ENCODE assay signal across 8 cellular contexts in the genomic region with DNA sequence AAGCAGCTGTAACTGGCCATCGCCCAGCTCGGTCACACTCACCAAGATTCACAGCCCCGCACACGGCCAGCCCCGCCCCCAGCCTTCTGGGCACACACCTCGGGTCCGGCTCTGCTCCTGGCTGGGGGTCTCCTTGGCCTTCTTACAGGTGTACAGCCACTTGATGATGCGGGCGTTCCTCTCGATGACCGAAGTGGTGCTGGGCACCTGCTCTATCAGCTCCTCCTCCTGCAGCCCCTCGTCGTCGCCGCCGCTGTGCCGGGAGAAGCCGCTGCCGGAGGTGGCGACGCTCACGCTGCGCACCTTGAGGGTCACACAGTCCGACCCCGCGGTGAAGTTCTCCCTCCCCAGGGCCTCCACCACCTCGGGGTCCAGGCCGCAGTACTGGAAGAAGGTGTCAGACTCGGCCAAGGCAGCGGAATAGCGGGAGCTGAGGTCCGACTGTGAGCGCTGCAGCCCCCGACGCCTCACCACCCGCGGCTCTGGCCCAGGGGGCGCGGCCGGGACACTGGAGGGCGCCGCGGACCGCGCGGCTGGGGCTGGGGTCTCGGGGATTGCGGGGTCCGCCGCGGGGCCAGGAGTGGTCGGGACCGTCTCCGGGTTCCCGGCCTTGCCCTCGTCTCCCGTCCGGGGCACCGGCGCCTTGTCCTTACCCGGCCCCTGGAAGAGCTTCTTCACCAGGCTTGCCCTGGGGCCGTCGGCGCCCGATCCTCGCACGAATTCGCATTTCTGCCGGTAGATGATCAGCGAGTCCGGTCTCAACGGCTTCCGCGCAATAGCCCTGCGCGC. TPM values are rescaled to one million over a fixed set of nuclear protein-coding genes. Genes with fewer than 3 reads are reported as not detected.
DNase-seq lines count a peak whose midpoint lies in the region; FAIRE-seq and TF ChIP-seq lines count a peak whose summit lies in the region.

No MANE protein-coding gene starts in this region.

- no peaks in the 10 kb centered on the region for H3K79me1 ChIP-seq in H9 (ENCODE audit: insufficient read depth, low read depth, low read length, poor library complexity, severe bottlenecking)

- H2AK5ac ChIP-seq in H9 (ENCODE audit: insufficient read length, low read length) = no peak overlapping the region

- H3K36me3 ChIP-seq in sigmoid colon (no peaks in the 10 kb centered on the region), HAP-1 (replicated peaks) (no peaks in the 10 kb centered on the region)

- H3K9ac ChIP-seq in H9 (ENCODE audit: extremely low read depth, insufficient read length, low read length) = peak overlapping the region; percentile 26

- WGBS in H9 (ENCODE audit: extremely low coverage, insufficient read length, low lambda C conversion rate) = no CpG with 5 or more reads among the region's 76 CpGs
- WGBS in sigmoid colon, 2 donors = 2 to 4% methylated on average over 76 of the region's 76 CpGs

- no peak for TF ChIP-seq EP300 in sigmoid colon (IDR thresholded peaks at IDR 0.05)

- FAIRE-seq in GM19239 (lab: Jason Lieb, UNC) = no peak

- no peak overlapping the region for H3K18ac ChIP-seq in H9 (ENCODE audit: insufficient read length, low read depth, low read length)

- H3K4me3 ChIP-seq in iPS-11a (ENCODE audit: low read depth, low read length) = peak overlapping the region; percentile 66
- H3K4me3 ChIP-seq in sigmoid colon = peak overlapping the region in 3 of 4 donors; percentile 40 to 58 (median 52)
- no peak overlapping the region for H3K4me3 ChIP-seq in HAP-1

- no peaks in the 10 kb centered on the region for H3K9me3 Mint-ChIP-seq in H9
- no peaks in the 10 kb centered on the region for H3K9me3 Mint-ChIP-seq in activated CD4-positive, alpha-beta memory T cell treated with anti-CD3 and anti-CD28 coated beads, Interleukin-2, amount 10 ng/mL, durations not matched to agents 7 days and 5 days

- no peak overlapping the region for H3K27ac ChIP-seq in H9 (ENCODE audit: insufficient read length, low read depth, low read length)
- H3K27ac ChIP-seq in sigmoid colon = peak overlapping the region in 2 of 4 donors; percentile 32 to 78

- peaks cover 3% of the 10 kb centered on the region; the same call in 1 of the 2 replicates for H3K4me1 ChIP-seq in H9 (ENCODE audit: insufficient read depth, low read length)
- H3K4me1 ChIP-seq in sigmoid colon = peaks cover 0 to 25% (median 24%) of the 10 kb centered on the region in 4 donors
- H3K4me1 ChIP-seq in HAP-1 = no peaks in the 10 kb centered on the region

- no peak overlapping the region for H3T11ph ChIP-seq in H9 (ENCODE audit: low read length)

- intact Hi-C loops in sigmoid colon (cut with DNase I) = no loop called here

- H3K9me3 ChIP-seq in H9 (ENCODE audit: control insufficient read depth, low read depth, low read length) (no peaks in the 10 kb centered on the region), sigmoid colon (no peaks in the 10 kb centered on the region), HAP-1 (no peaks in the 10 kb centered on the region)

- H3K23me2 ChIP-seq in H9 (ENCODE audit: insufficient read length, low read depth, low read length, poor library complexity, severe bottlenecking) = peaks cover 15% of the 10 kb centered on the region

- no peak overlapping the region for H4K91ac ChIP-seq in H9 (ENCODE audit: insufficient read length, low read depth, low read length)

- no peak overlapping the region for H2BK12ac ChIP-seq in H9 (ENCODE audit: insufficient read length, low read depth, low read length)

- CTCF ChIA-PET in activated CD4-positive, alpha-beta memory T cell treated with anti-CD3 and anti-CD28 coated beads, Interleukin-2, amount 10 ng/mL, durations not matched to agents 7 days and 5 days (lab: Charles Lee) = interaction anchor here (0.8 to 2.2 kb wide), 3 partner anchors 10 to 27 kb away, joined by 3 to 11 read pairs (median 6); no protein-coding TSS in a partner anchor

- in situ Hi-C loops in HAP-1 (cut with MboI; ENCODE audit: low sequenced_read_pairs) = no loop called here

- peaks cover 2 to 9% (median 4%) of the 10 kb centered on the region in 3 experiments; a peak in 5 of 7 replicates for H3K36me3 Mint-ChIP-seq in H9 (ENCODE audit: insufficient read depth in 1 of 3, low read depth in 3 of 3)
- peaks cover 27% of the 10 kb centered on the region for H3K36me3 Mint-ChIP-seq in activated CD4-positive, alpha-beta memory T cell treated with anti-CD3 and anti-CD28 coated beads, Interleukin-2, amount 10 ng/mL, durations not matched to agents 7 days and 5 days (ENCODE audit: low read depth)

- H4K8ac ChIP-seq in H9 (replicated peaks; ENCODE audit: insufficient read length, low read depth, low read length) = no peak overlapping the region

- POLR2A ChIA-PET in activated CD4-positive, alpha-beta memory T cell treated with anti-CD3 and anti-CD28 coated beads, Interleukin-2, amount 10 ng/mL, durations not matched to agents 7 days and 5 days (lab: Charles Lee) = interaction anchor here (1.5 to 2.8 kb wide), 4 partner anchors 10 to 131 kb away, joined by 3 to 13 read pairs (median 10); no protein-coding TSS in a partner anchor

- H2BK120ac ChIP-seq in H9 (ENCODE audit: low read depth, low read length, poor library complexity, severe bottlenecking) = no peak overlapping the region

- H3K27me3 ChIP-seq in H9 (ENCODE audit: insufficient read depth, low read length) = no peaks in the 10 kb centered on the region
- H3K27me3 ChIP-seq in sigmoid colon = peaks cover 19 to 50% (median 38%) of the 10 kb centered on the region in 3 donors
- peaks cover 6% of the 10 kb centered on the region for H3K27me3 ChIP-seq in HAP-1 (ENCODE audit: low read depth)

- H3K23ac ChIP-seq in H9 (ENCODE audit: insufficient read length, low read depth, low read length) = no peak overlapping the region

- H2AFZ ChIP-seq in H9 (ENCODE audit: low read length) = no peak overlapping the region

- H2BK20ac ChIP-seq in H9 (ENCODE audit: low read depth, low read length, poor library complexity, severe bottlenecking) = no peak overlapping the region

- no peaks in the 10 kb centered on the region; the same call in 1 of the 2 replicates for H3K79me2 ChIP-seq in H9 (ENCODE audit: insufficient read depth, low read length)

- no peak overlapping the region for H2BK5ac ChIP-seq in H9 (ENCODE audit: insufficient read length, low read length)

- H4K20me1 ChIP-seq in H9 (ENCODE audit: control insufficient read depth, insufficient read depth, insufficient read length) = no peaks in the 10 kb centered on the region

- H4K5ac ChIP-seq in H9 (ENCODE audit: insufficient read length, low read depth, low read length) = no peak overlapping the region

- peak overlapping the region; percentile 72 to 85 for H3K4me3 Mint-ChIP-seq in H9
- peak overlapping the region; percentile 69 for H3K4me3 Mint-ChIP-seq in activated CD4-positive, alpha-beta memory T cell treated with anti-CD3 and anti-CD28 coated beads, Interleukin-2, amount 10 ng/mL, durations not matched to agents 7 days and 5 days

- H3K27ac Mint-ChIP-seq in H9 = no peak overlapping the region
- no peak overlapping the region for H3K27ac Mint-ChIP-seq in activated CD4-positive, alpha-beta memory T cell treated with anti-CD3 and anti-CD28 coated beads, Interleukin-2, amount 10 ng/mL, durations not matched to agents 7 days and 5 days

- H3K4me2 ChIP-seq in H9 (ENCODE audit: insufficient read depth, insufficient read length, low read length) = peak overlapping the region; percentile 74

- DNase-seq in H9 = peak; percentile 37
- DNase-seq in activated CD4-positive, alpha-beta memory T cell treated with anti-CD3 and anti-CD28 coated beads, Interleukin-2, amount 10 ng/mL, durations not matched to agents 7 days and 5 days = no peak
- DNase-seq in sigmoid colon = no peak
- no peak for DNase-seq in GM19239 (ENCODE audit: insufficient read length, low spot score)
- DNase-seq in HAP-1 (ENCODE audit: low spot score in 2 of 2) = no peak
- DNase-seq in OCI-M1 (lab: John Stamatoyannopoulos, UW) = no peak
- no peak for DNase-seq in hypothalamus (lab: John Stamatoyannopoulos, UW)

- no peak overlapping the region for H3K4ac ChIP-seq in H9 (ENCODE audit: low read depth, low read length)

- peak; percentile 21; the same call in 1 of the 3 replicates for TF ChIP-seq CTCF in H9 (conservative IDR thresholded peaks at IDR 0.05)
- no peak for TF ChIP-seq CTCF in sigmoid colon (IDR thresholded peaks at IDR 0.05)

- H3K14ac ChIP-seq in H9 (ENCODE audit: insufficient read depth, low read length) = peak overlapping the region; percentile 84

- no peak for TF ChIP-seq POLR2A in sigmoid colon (IDR thresholded peaks at IDR 0.05)

- H3K27me3 Mint-ChIP-seq in H9 (ENCODE audit: low read depth) = peaks cover 32% of the 10 kb centered on the region
- peaks cover 46% of the 10 kb centered on the region for H3K27me3 Mint-ChIP-seq in activated CD4-positive, alpha-beta memory T cell treated with anti-CD3 and anti-CD28 coated beads, Interleukin-2, amount 10 ng/mL, durations not matched to agents 7 days and 5 days

- H3K4me1 Mint-ChIP-seq in H9 = peaks cover 24 to 26% of the 10 kb centered on the region in 2 experiments
- H3K4me1 Mint-ChIP-seq in activated CD4-positive, alpha-beta memory T cell treated with anti-CD3 and anti-CD28 coated beads, Interleukin-2, amount 10 ng/mL, durations not matched to agents 7 days and 5 days = peaks cover 36% of the 10 kb centered on the region

- H2BK15ac ChIP-seq in H9 (ENCODE audit: low read depth, low read length) = no peak overlapping the region

- H3K56ac ChIP-seq in H9 (ENCODE audit: insufficient read length, low read depth, low read length) = no peak overlapping the region

RNA-seq across cellular contexts. Expression of a gene that starts 0.8 kb away (rescaled TPM):
- total RNA-seq in H9 (2021) (3.4 and 3.6 TPM in 2 replicates), sigmoid colon (under 1 TPM in 2 of 4 donors, not detected in 2; 0.16 to 0.41 TPM)
- 1 to 10 TPM; 4.8 to 5.1 TPM for total RNA-seq in activated CD4-positive, alpha-beta memory T cell treated with anti-CD3 and anti-CD28 coated beads, Interleukin-2, amount 10 ng/mL, durations not matched to agents 7 days and 5 days
- 10 to 100 TPM; 10.1 to 24.6 (median 15.5) TPM for polyA plus RNA-seq in sigmoid colon
